ENCODE assay signal across 30 cellular contexts in the genomic region with DNA sequence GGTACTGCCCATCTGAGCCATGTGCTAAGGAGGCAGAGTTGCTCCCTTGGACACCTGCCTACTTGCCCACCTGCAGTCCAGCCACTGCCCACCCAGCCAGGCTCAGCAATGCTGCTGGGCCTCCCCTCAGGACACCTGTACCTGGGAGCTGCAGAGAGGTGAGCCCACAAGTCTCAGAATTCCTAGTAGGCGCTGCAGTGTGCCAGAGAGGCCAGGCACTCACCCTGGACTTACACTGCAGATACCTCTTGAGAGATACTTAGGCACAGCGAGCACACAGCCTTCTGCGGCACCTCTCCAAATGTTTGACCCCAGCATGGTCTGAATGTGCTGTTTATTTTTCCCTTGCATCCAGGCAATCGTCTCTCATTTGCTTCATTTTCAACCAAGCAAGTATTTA.
"Had no signal": no experiment of that assay in that cellular context is flagged by ENCODE, and none has a peak within 500 bp of the region (broad histone marks: within the 10 kb centered on the region; RNA-seq: fewer than 3 reads in every experiment).

No MANE protein-coding gene starts in this region.

- H3K27me3 Mint-ChIP-seq: progenitor cell of endocrine pancreas; stimulated activated naive CD8-positive, alpha-beta T cell treated with anti-CD3 and anti-CD28 coated beads, Interleukin-15, Interleukin-2, amounts not matched to agents 100 ng/mL and 50 ng/mL, for 24 hours; type B pancreatic cell had no signal

- H3K4me3 ChIP-seq: ovary, psoas muscle, right lobe of liver, sigmoid colon, stomach, suprapubic skin, thoracic aorta, tibial artery, transverse colon, upper lobe of right lung, uterus had no signal

- H3K36me3 ChIP-seq: ovary, right lobe of liver, sigmoid colon, stomach, suprapubic skin, thoracic aorta, tibial artery, transverse colon, upper lobe of right lung, uterus had no signal

- H3K27ac Mint-ChIP-seq: naive thymus-derived CD8-positive, alpha-beta T cell; natural killer cell treated with Interleukin-12 subunit alpha and Interleukin-12 subunit beta and Interleukin-15 and Interleukin-18, amount 100 ng/mL, for 72 hours; nephron progenitor cell; stimulated activated effector memory CD8-positive, alpha-beta T cell treated with anti-CD3 and anti-CD28 coated beads, Interleukin-12 subunit alpha, Interleukin-12 subunit beta, amount 100 ng/mL, for 72 hours; stimulated activated naive B cell treated with anti-CD40 and anti-IgM and Interleukin-4, amounts not matched to agents 10 μg/mL and 1 μg/mL and 100 μg/mL, for 72 hours; stimulated activated naive CD8-positive, alpha-beta T cell treated with anti-CD3 and anti-CD28 coated beads, Interleukin-15, Interleukin-2, amounts not matched to agents 100 ng/mL and 50 ng/mL, for 24 hours; type B pancreatic cell had no signal

- H3K4me3 Mint-ChIP-seq: naive B cell; naive thymus-derived CD8-positive, alpha-beta T cell; natural killer cell treated with Interleukin-12 subunit alpha and Interleukin-12 subunit beta and Interleukin-15 and Interleukin-18, amount 100 ng/mL, for 72 hours; nephron progenitor cell; neural crest cell; stimulated activated effector memory CD8-positive, alpha-beta T cell treated with anti-CD3 and anti-CD28 coated beads, Interleukin-12 subunit alpha, Interleukin-12 subunit beta, amount 100 ng/mL, for 72 hours; stimulated activated naive B cell treated with anti-CD40 and anti-IgM and Interleukin-4, amounts not matched to agents 10 μg/mL and 1 μg/mL and 100 μg/mL, for 72 hours; stimulated activated naive CD8-positive, alpha-beta T cell treated with anti-CD3 and anti-CD28 coated beads, Interleukin-15, Interleukin-2, amounts not matched to agents 100 ng/mL and 50 ng/mL, for 24 hours; type B pancreatic cell had no signal

- DNase-seq: naive B cell; naive thymus-derived CD8-positive, alpha-beta T cell; nephron progenitor cell; occipital lobe; ovary; psoas muscle; right cardiac atrium; right lobe of liver; sigmoid colon; small intestine; stimulated activated CD4-positive, alpha-beta T cell treated with anti-CD3 and anti-CD28 coated beads, Interleukin-15, amount 100 ng/mL, for 24 hours; stimulated activated CD4-positive, alpha-beta T cell treated with anti-CD3 and anti-CD28 coated beads, Interleukin-2, amount 100 ng/mL, for 24 hours; stimulated activated CD4-positive, alpha-beta T cell treated with anti-CD3 and anti-CD28 coated beads, Interleukin-2, amount 100 ng/mL, for 48 hours; stimulated activated CD4-positive, alpha-beta T cell treated with anti-CD3 and anti-CD28 coated beads, Interleukin-4, amount 100 ng/mL, for 24 hours; stimulated activated naive B cell treated with anti-CD40 and anti-IgM and Interleukin-4, amounts not matched to agents 10 μg/mL and 1 μg/mL and 100 μg/mL, for 72 hours; stimulated activated naive CD4-positive, alpha-beta T cell treated with Interleukin-2 at 50 U/mL for 16 hours; stomach; tibial artery; transverse colon; upper lobe of right lung; uterus had no signal

- H3K36me3 Mint-ChIP-seq: naive B cell; naive thymus-derived CD8-positive, alpha-beta T cell; natural killer cell treated with Interleukin-12 subunit alpha and Interleukin-12 subunit beta and Interleukin-15 and Interleukin-18, amount 100 ng/mL, for 72 hours; stimulated activated effector memory CD8-positive, alpha-beta T cell treated with anti-CD3 and anti-CD28 coated beads, Interleukin-12 subunit alpha, Interleukin-12 subunit beta, amount 100 ng/mL, for 72 hours; stimulated activated naive B cell treated with anti-CD40 and anti-IgM and Interleukin-4, amounts not matched to agents 10 μg/mL and 1 μg/mL and 100 μg/mL, for 72 hours; type B pancreatic cell had no signal

- H3K4me1 Mint-ChIP-seq: naive B cell; stimulated activated effector memory CD8-positive, alpha-beta T cell treated with anti-CD3 and anti-CD28 coated beads, Interleukin-12 subunit alpha, Interleukin-12 subunit beta, amount 100 ng/mL, for 72 hours; stimulated activated naive B cell treated with anti-CD40 and anti-IgM and Interleukin-4, amounts not matched to agents 10 μg/mL and 1 μg/mL and 100 μg/mL, for 72 hours had no signal

- H3K4me1 ChIP-seq: parathyroid adenoma, sigmoid colon, stomach, suprapubic skin, transverse colon, upper lobe of right lung, uterus had no signal

- H3K9me3 Mint-ChIP-seq: naive thymus-derived CD8-positive, alpha-beta T cell; natural killer cell treated with Interleukin-12 subunit alpha and Interleukin-12 subunit beta and Interleukin-15 and Interleukin-18, amount 100 ng/mL, for 72 hours; nephron progenitor cell; neural crest cell; stimulated activated effector memory CD8-positive, alpha-beta T cell treated with anti-CD3 and anti-CD28 coated beads, Interleukin-12 subunit alpha, Interleukin-12 subunit beta, amount 100 ng/mL, for 72 hours; stimulated activated naive B cell treated with anti-CD40 and anti-IgM and Interleukin-4, amounts not matched to agents 10 μg/mL and 1 μg/mL and 100 μg/mL, for 72 hours; stimulated activated naive CD8-positive, alpha-beta T cell treated with anti-CD3 and anti-CD28 coated beads, Interleukin-15, Interleukin-2, amounts not matched to agents 100 ng/mL and 50 ng/mL, for 24 hours; type B pancreatic cell had no signal

- H3K27ac ChIP-seq: ovary, parathyroid adenoma, psoas muscle, right lobe of liver, sigmoid colon, stomach, suprapubic skin, thoracic aorta, tibial artery, transverse colon, upper lobe of right lung, uterus had no signal

- H3K27me3 ChIP-seq: ovary, right lobe of liver, sigmoid colon, stomach, suprapubic skin, tibial artery, transverse colon, upper lobe of right lung, uterus had no signal

- ATAC-seq: naive thymus-derived CD8-positive, alpha-beta T cell; psoas muscle; right cardiac atrium; right lobe of liver; stimulated activated effector memory CD8-positive, alpha-beta T cell treated with anti-CD3 and anti-CD28 coated beads, Interleukin-12 subunit alpha, Interleukin-12 subunit beta, amount 100 ng/mL, for 72 hours; stimulated activated naive B cell treated with anti-CD40 and anti-IgM and Interleukin-4, amounts not matched to agents 10 μg/mL and 1 μg/mL and 100 μg/mL, for 72 hours; upper lobe of right lung had no signal

- H3K9me3 ChIP-seq: ovary, psoas muscle, right lobe of liver, sigmoid colon, stomach, suprapubic skin, thoracic aorta, tibial artery, transverse colon, upper lobe of right lung, uterus had no signal
